ENCODE assay signal across 18 cellular contexts in genomic region chr2:71532327-71532726, GRCh38.
DNase-seq lines count a peak whose midpoint lies in the region; ATAC-seq, FAIRE-seq and TF ChIP-seq lines count a peak whose summit lies in the region.
"Had no signal": no experiment of that assay in that cellular context is flagged by ENCODE, and none has a peak within 500 bp of the region (broad histone marks: within the 10 kb centered on the region; RNA-seq: fewer than 3 reads in every experiment).

No MANE protein-coding gene starts in this region.

- CTCF ChIA-PET in WTC11 (lab: Charles Lee): no interaction called here

- no peak overlapping the region for H3K9ac ChIP-seq in keratinocyte (ENCODE audit: control insufficient read depth, extremely low read depth, insufficient read depth, low read length)

- dilution Hi-C loops in keratinocyte (cut with MboI; ENCODE audit: extremely low pct_ligation_motif_present, low sequenced_read_pairs): no loop called here

- no peaks in the 10 kb centered on the region for H3K79me2 ChIP-seq in keratinocyte (ENCODE audit: control insufficient read depth, insufficient read depth, low read length)

- no peaks in the 10 kb centered on the region for H3K9me3 Mint-ChIP-seq in activated naive CD8-positive, alpha-beta T cell treated with anti-CD3 and anti-CD28 coated beads, Interleukin-2, amount 10 ng/mL, durations not matched to agents 7 days and 5 days
- H3K9me3 Mint-ChIP-seq in activated naive CD8-positive, alpha-beta T cell treated with anti-CD3 and anti-CD28 coated beads for 36 hours: no peaks in the 10 kb centered on the region
- no peaks in the 10 kb centered on the region for H3K9me3 Mint-ChIP-seq in WTC11
- H3K9me3 Mint-ChIP-seq in stimulated activated naive CD8-positive, alpha-beta T cell treated with anti-CD3 and anti-CD28 coated beads, Interleukin-15, amount 100 ng/mL, for 72 hours: no peaks in the 10 kb centered on the region

- POLR2A ChIA-PET in activated naive CD8-positive, alpha-beta T cell treated with anti-CD3 and anti-CD28 coated beads, Interleukin-2, amount 10 ng/mL, durations not matched to agents 7 days and 5 days (lab: Charles Lee): no interaction called here
- POLR2A ChIA-PET in WTC11 (lab: Charles Lee): no interaction called here

- no peak overlapping the region for H3K4me2 ChIP-seq in keratinocyte (ENCODE audit: control insufficient read depth, extremely low read depth, insufficient read depth, low read depth, low read length)
- H3K4me2 ChIP-seq: A549 had no signal

- H3K36me3 Mint-ChIP-seq in activated naive CD8-positive, alpha-beta T cell treated with anti-CD3 and anti-CD28 coated beads, Interleukin-2, amount 10 ng/mL, durations not matched to agents 7 days and 5 days: no peaks in the 10 kb centered on the region
- H3K36me3 Mint-ChIP-seq in activated naive CD8-positive, alpha-beta T cell treated with anti-CD3 and anti-CD28 coated beads for 36 hours: no peaks in the 10 kb centered on the region
- H3K36me3 Mint-ChIP-seq in WTC11: no peaks in the 10 kb centered on the region

- H3K36me3 ChIP-seq in keratinocyte (ENCODE audit: control insufficient read depth in 2 of 2, extremely low read depth in 1 of 2, insufficient read depth in 2 of 2, low read length in 2 of 2) (no peaks in the 10 kb centered on the region), testis (ENCODE audit: low read depth, missing control alignments) (no peaks in the 10 kb centered on the region)
- H3K36me3 ChIP-seq: BE2C had no signal

- intact Hi-C loops in testis (cut with DNase I; ENCODE audit: low total_unique reads): no loop called here

- H3K9me3 ChIP-seq in keratinocyte (ENCODE audit: control insufficient read depth, low read depth, low read length) (no peaks in the 10 kb centered on the region), testis (no peaks in the 10 kb centered on the region)
- H3K9me3 ChIP-seq: A549, BE2C had no signal

- no peak overlapping the region for H3K4me3 ChIP-seq in keratinocyte (ENCODE audit: control insufficient read depth in 2 of 3, extremely low read depth in 1 of 3, insufficient read depth in 2 of 3, low read depth in 1 of 3, low read length in 3 of 3)
- no peak overlapping the region for H3K4me3 ChIP-seq in testis
- H3K4me3 ChIP-seq: A549 had no signal

- H3K27ac ChIP-seq in keratinocyte (ENCODE audit: control insufficient read depth, insufficient read depth, low read length) (peak overlapping the region; percentile 19), testis (no peak overlapping the region)
- H3K27ac ChIP-seq: A549 had no signal

- no peak for DNase-seq in activated naive CD8-positive, alpha-beta T cell treated with anti-CD3 and anti-CD28 coated beads, Interleukin-2, amount 10 ng/mL, durations not matched to agents 7 days and 5 days
- DNase-seq in activated naive CD8-positive, alpha-beta T cell treated with anti-CD3 and anti-CD28 coated beads for 36 hours: no peak
- DNase-seq in WTC11 (ENCODE audit: low spot score) (peak; percentile 4), keratinocyte (ENCODE audit: low read depth, low spot score) (no peak), GM12892 (ENCODE audit: insufficient read length) (no peak), NCI-H1105 treated with DMSO at 0.1 percent for 48 hours (lab: John Stamatoyannopoulos, UW) (no peak), testis (no peak)
- no peak for DNase-seq in stimulated activated naive CD8-positive, alpha-beta T cell treated with anti-CD3 and anti-CD28 coated beads, Interleukin-15, amount 100 ng/mL, for 72 hours
- DNase-seq: BE2C, DMS 273 treated with DMSO at 0.1 percent for 48 hours, DMS79 treated with DMSO at 0.1 percent for 48 hours, H7, NCI-H1417, NCI-H187, NCI-H2227 treated with DMSO at 0.1 percent for 48 hours, NCI-H510A had no signal

- peaks cover 16% of the 10 kb centered on the region for H3K27me3 Mint-ChIP-seq in activated naive CD8-positive, alpha-beta T cell treated with anti-CD3 and anti-CD28 coated beads, Interleukin-2, amount 10 ng/mL, durations not matched to agents 7 days and 5 days
- H3K27me3 Mint-ChIP-seq in activated naive CD8-positive, alpha-beta T cell treated with anti-CD3 and anti-CD28 coated beads for 36 hours: peaks cover 31% of the 10 kb centered on the region
- H3K27me3 Mint-ChIP-seq in WTC11 (ENCODE audit: low read depth): no peaks in the 10 kb centered on the region
- peaks cover 70% of the 10 kb centered on the region for H3K27me3 Mint-ChIP-seq in stimulated activated naive CD8-positive, alpha-beta T cell treated with anti-CD3 and anti-CD28 coated beads, Interleukin-15, amount 100 ng/mL, for 72 hours

- no peak for TF ChIP-seq CTCF in WTC11 (IDR thresholded peaks at IDR 0.05)
- TF ChIP-seq CTCF in keratinocyte (optimal IDR thresholded peaks at IDR 0.05 in 1 of 3, IDR thresholded peaks at IDR 0.05 in 1 of 3, conservative IDR thresholded peaks at IDR 0.05 in 1 of 3; ENCODE audit: extremely low read depth in 1 of 3, insufficient read depth in 2 of 3, low read length in 3 of 3): no peak
- no peak for TF ChIP-seq CTCF in testis (IDR thresholded peaks at IDR 0.05)

- H3K9me1 ChIP-seq in keratinocyte (ENCODE audit: control insufficient read depth, extremely low read depth, insufficient read depth, low read length): no peaks in the 10 kb centered on the region

- TF ChIP-seq POLR2A in GM12892 (IDR thresholded peaks at IDR 0.05; ENCODE audit: low read depth, low read length) (no peak), testis (IDR thresholded peaks at IDR 0.05) (no peak)

- H3K4me1 Mint-ChIP-seq in activated naive CD8-positive, alpha-beta T cell treated with anti-CD3 and anti-CD28 coated beads, Interleukin-2, amount 10 ng/mL, durations not matched to agents 7 days and 5 days: peaks cover 5% of the 10 kb centered on the region
- H3K4me1 Mint-ChIP-seq in activated naive CD8-positive, alpha-beta T cell treated with anti-CD3 and anti-CD28 coated beads for 36 hours: peaks cover 2% of the 10 kb centered on the region
- peaks cover 12% of the 10 kb centered on the region for H3K4me1 Mint-ChIP-seq in WTC11
- no peaks in the 10 kb centered on the region for H3K4me1 Mint-ChIP-seq in stimulated activated naive CD8-positive, alpha-beta T cell treated with anti-CD3 and anti-CD28 coated beads, Interleukin-15, amount 100 ng/mL, for 72 hours

- H3K4me1 ChIP-seq in keratinocyte (ENCODE audit: control insufficient read depth, extremely low read depth, insufficient read depth, low read length) (peaks cover 36% of the 10 kb centered on the region), testis (no peaks in the 10 kb centered on the region)
- H3K4me1 ChIP-seq: A549, BE2C had no signal

- H3K4me3 Mint-ChIP-seq in activated naive CD8-positive, alpha-beta T cell treated with anti-CD3 and anti-CD28 coated beads, Interleukin-2, amount 10 ng/mL, durations not matched to agents 7 days and 5 days: no peak overlapping the region
- no peak overlapping the region for H3K4me3 Mint-ChIP-seq in activated naive CD8-positive, alpha-beta T cell treated with anti-CD3 and anti-CD28 coated beads for 36 hours
- no peak overlapping the region for H3K4me3 Mint-ChIP-seq in WTC11
- no peak overlapping the region for H3K4me3 Mint-ChIP-seq in stimulated activated naive CD8-positive, alpha-beta T cell treated with anti-CD3 and anti-CD28 coated beads, Interleukin-15, amount 100 ng/mL, for 72 hours

- WGBS in testis, 2 donors: 90 to 95% methylated on average over 2 of the region's 2 CpGs

- no peak for ATAC-seq in activated naive CD8-positive, alpha-beta T cell treated with anti-CD3 and anti-CD28 coated beads, Interleukin-2, amount 10 ng/mL, durations not matched to agents 7 days and 5 days (ENCODE audit: low read depth)
- ATAC-seq in WTC11: no peak
- ATAC-seq in stimulated activated naive CD8-positive, alpha-beta T cell treated with anti-CD3 and anti-CD28 coated beads, Interleukin-15, amount 100 ng/mL, for 72 hours: no peak
- ATAC-seq: A549, SK-N-SH treated with all-trans-retinoic acid at 6 μM for 48 hours had no signal

- H2AFZ ChIP-seq in keratinocyte (ENCODE audit: control insufficient read depth, low read length): no peak overlapping the region

- peak overlapping the region; percentile 2 for H3K27ac Mint-ChIP-seq in activated naive CD8-positive, alpha-beta T cell treated with anti-CD3 and anti-CD28 coated beads, Interleukin-2, amount 10 ng/mL, durations not matched to agents 7 days and 5 days
- H3K27ac Mint-ChIP-seq in activated naive CD8-positive, alpha-beta T cell treated with anti-CD3 and anti-CD28 coated beads for 36 hours: no peak overlapping the region
- H3K27ac Mint-ChIP-seq in WTC11: no peak overlapping the region
- H3K27ac Mint-ChIP-seq in stimulated activated naive CD8-positive, alpha-beta T cell treated with anti-CD3 and anti-CD28 coated beads, Interleukin-15, amount 100 ng/mL, for 72 hours: peak overlapping the region; percentile 20 to 38

- no peaks in the 10 kb centered on the region for H4K20me1 ChIP-seq in keratinocyte (ENCODE audit: control insufficient read depth, extremely low read depth, insufficient read depth, low read length)

- H3K27me3 ChIP-seq in keratinocyte (ENCODE audit: control insufficient read depth, extremely low read depth, insufficient read depth, low read length): no peaks in the 10 kb centered on the region
- no peaks in the 10 kb centered on the region for H3K27me3 ChIP-seq in testis
- H3K27me3 ChIP-seq: BE2C had no signal

- no peak for FAIRE-seq in keratinocyte (lab: Jason Lieb, UNC)
- no peak for FAIRE-seq in GM12892 (lab: Jason Lieb, UNC)
- FAIRE-seq: A549 had no signal

TF ChIP-seq in WTC11, 78 proteins besides CTCF, POLR2A, EP300 and RAD21 (continues in another document):
- no peak for TF ChIP-seq OVOL2 (CRISPR knock-in tag; IDR thresholded peaks at IDR 0.05; ENCODE audit: borderline replicate concordance)
- TF ChIP-seq RELA (CRISPR knock-in tag; IDR thresholded peaks at IDR 0.05; ENCODE audit: borderline replicate concordance): no peak

Comparison
In these comparisons a context has a peak if more than half of its experiments do, and no peak if none do; other contexts are left out.
1. H3K27ac Mint-ChIP-seq: peak in activated naive CD8-positive, alpha-beta T cell treated with anti-CD3 and anti-CD28 coated beads, Interleukin-2, amount 10 ng/mL, durations not matched to agents 7 days and 5 days (single experiment) and stimulated activated naive CD8-positive, alpha-beta T cell treated with anti-CD3 and anti-CD28 coated beads, Interleukin-15, amount 100 ng/mL, for 72 hours (2 of 2); none in activated naive CD8-positive, alpha-beta T cell treated with anti-CD3 and anti-CD28 coated beads for 36 hours (single experiment) and WTC11 (single experiment).